In the genomic region with DNA sequence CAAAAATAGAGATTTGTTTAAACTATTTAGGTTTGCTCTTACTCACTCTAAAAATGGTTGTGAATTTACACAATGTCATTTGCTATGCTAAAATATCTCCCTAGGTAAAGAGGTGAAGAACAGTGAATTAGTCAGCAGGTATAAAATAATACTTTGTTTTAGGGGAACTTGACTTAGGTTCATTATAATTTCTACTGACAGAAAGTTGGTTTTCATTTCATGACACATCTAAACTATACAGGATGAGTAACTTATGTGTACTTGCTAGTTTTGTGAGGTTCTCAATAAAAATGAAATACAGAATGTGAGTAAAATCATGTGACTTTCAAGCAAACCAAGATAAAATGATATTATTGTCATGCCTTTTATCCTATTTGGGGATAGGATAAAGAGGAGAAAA, we compare ENCODE assay signal across 30 cellular contexts.
A peak's percentile ranks its signal among the peaks of the same experiment; 100 is the strongest.
DNase-seq lines count a peak whose midpoint lies in the region; ATAC-seq, FAIRE-seq and TF ChIP-seq lines count a peak whose summit lies in the region.
"Had no signal": no experiment of that assay in that cellular context is flagged by ENCODE, and none has a peak within 500 bp of the region (broad histone marks: within the 10 kb centered on the region; RNA-seq: fewer than 3 reads in every experiment).

No MANE protein-coding gene starts in this region.

- H3K4me3 Mint-ChIP-seq in activated CD8-positive, alpha-beta T cell treated with anti-CD3 and anti-CD28 coated beads for 36 hours = no peak overlapping the region
- H3K4me3 Mint-ChIP-seq in activated CD8-positive, alpha-beta T cell treated with anti-CD3 and anti-CD28 coated beads, Interleukin-2, amount 10 ng/mL, durations not matched to agents 7 days and 5 days = no peak overlapping the region
- H3K4me3 Mint-ChIP-seq in astrocyte (ENCODE audit: unreplicated experiment) = no peak overlapping the region
- H3K4me3 Mint-ChIP-seq: CD4-positive, CD25-positive, alpha-beta regulatory T cell; H9 had no signal

- H3K4me1 Mint-ChIP-seq in activated CD8-positive, alpha-beta T cell treated with anti-CD3 and anti-CD28 coated beads for 36 hours (ENCODE audit: low read depth) = peaks cover 27% of the 10 kb centered on the region
- peaks cover 30% of the 10 kb centered on the region for H3K4me1 Mint-ChIP-seq in activated CD8-positive, alpha-beta T cell treated with anti-CD3 and anti-CD28 coated beads, Interleukin-2, amount 10 ng/mL, durations not matched to agents 7 days and 5 days (ENCODE audit: low read depth)
- peaks cover 6% of the 10 kb centered on the region for H3K4me1 Mint-ChIP-seq in astrocyte (ENCODE audit: low read depth, unreplicated experiment)

- no peaks in the 10 kb centered on the region for H3K9me3 ChIP-seq in astrocyte (ENCODE audit: insufficient read depth, low read depth, low read length)
- no peaks in the 10 kb centered on the region for H3K9me3 ChIP-seq in upper lobe of right lung
- H3K9me3 ChIP-seq: A549, right lobe of liver had no signal

- ATAC-seq in activated CD8-positive, alpha-beta T cell treated with anti-CD3 and anti-CD28 coated beads for 36 hours = peak; percentile 57
- no peak for ATAC-seq in activated CD8-positive, alpha-beta T cell treated with anti-CD3 and anti-CD28 coated beads, Interleukin-2, amount 10 ng/mL, durations not matched to agents 7 days and 5 days
- ATAC-seq in HG02938 (IDR thresholded peaks at IDR 0.05; ENCODE audit: unreplicated experiment) (no peak), upper lobe of right lung (no peak)
- ATAC-seq: A549, esophagus mucosa, left lung, right lobe of liver had no signal

- H2AFZ ChIP-seq in KMS-11 (ENCODE audit: low read depth) (no peak overlapping the region), astrocyte (ENCODE audit: low read depth, low read length) (no peak overlapping the region)

- TF ChIP-seq CTCF in activated CD8-positive, alpha-beta T cell treated with anti-CD3 and anti-CD28 coated beads for 36 hours (IDR thresholded peaks at IDR 0.05) = no peak
- TF ChIP-seq CTCF in KMS-11 (conservative IDR thresholded peaks at IDR 0.05; ENCODE audit: low read depth, low read length) (no peak), astrocyte (IDR thresholded peaks at IDR 0.05; ENCODE audit: insufficient read depth, low read depth, low read length) (no peak), upper lobe of right lung (IDR thresholded peaks at IDR 0.05) (no peak)

- peaks cover 47% of the 10 kb centered on the region for H3K4me1 ChIP-seq in KMS-11 (ENCODE audit: low read depth, poor library complexity, severe bottlenecking)
- no peaks in the 10 kb centered on the region for H3K4me1 ChIP-seq in astrocyte (ENCODE audit: insufficient read depth, low read length)
- H3K4me1 ChIP-seq in upper lobe of right lung = no peaks in the 10 kb centered on the region
- H3K4me1 ChIP-seq: A549, left lung, right lobe of liver had no signal

- H3K9me3 Mint-ChIP-seq in activated CD8-positive, alpha-beta T cell treated with anti-CD3 and anti-CD28 coated beads for 36 hours = peaks cover 7% of the 10 kb centered on the region
- H3K9me3 Mint-ChIP-seq in activated CD8-positive, alpha-beta T cell treated with anti-CD3 and anti-CD28 coated beads, Interleukin-2, amount 10 ng/mL, durations not matched to agents 7 days and 5 days (ENCODE audit: insufficient read depth) = no peaks in the 10 kb centered on the region
- H3K9me3 Mint-ChIP-seq in astrocyte (ENCODE audit: unreplicated experiment) = peaks cover 9% of the 10 kb centered on the region

- H3K9ac ChIP-seq in KMS-11 (no peak overlapping the region), astrocyte (ENCODE audit: low read length) (no peak overlapping the region)

- peaks cover 59% of the 10 kb centered on the region for H3K36me3 Mint-ChIP-seq in activated CD8-positive, alpha-beta T cell treated with anti-CD3 and anti-CD28 coated beads for 36 hours (ENCODE audit: low read depth)
- H3K36me3 Mint-ChIP-seq in activated CD8-positive, alpha-beta T cell treated with anti-CD3 and anti-CD28 coated beads, Interleukin-2, amount 10 ng/mL, durations not matched to agents 7 days and 5 days (ENCODE audit: low read depth) = peaks cover 64% of the 10 kb centered on the region
- peaks cover 17% of the 10 kb centered on the region for H3K36me3 Mint-ChIP-seq in astrocyte (ENCODE audit: low read depth, unreplicated experiment)

- CTCF ChIA-PET in activated CD8-positive, alpha-beta T cell treated with anti-CD3 and anti-CD28 coated beads for 36 hours (lab: Charles Lee) = interaction anchor here (1.0 to 1.5 kb wide), 4 partner anchors 10 to 31 kb away, joined by 3 read pairs; no protein-coding TSS in a partner anchor
- CTCF ChIA-PET in activated CD8-positive, alpha-beta T cell treated with anti-CD3 and anti-CD28 coated beads, Interleukin-2, amount 10 ng/mL, durations not matched to agents 7 days and 5 days (lab: Charles Lee) = interaction anchor here (0.7 to 1.5 kb wide), 3 partner anchors 10 to 300 kb away, joined by 3 read pairs; no protein-coding TSS in a partner anchor

- H3K27ac ChIP-seq in KMS-11 (no peak overlapping the region), astrocyte (ENCODE audit: low read depth, low read length) (no peak overlapping the region), upper lobe of right lung (no peak overlapping the region)
- H3K27ac ChIP-seq: A549, brain microvascular endothelial cell, left lung, right lobe of liver, spleen, tibial nerve had no signal

- H3K27me3 ChIP-seq in KMS-11 (ENCODE audit: insufficient read depth, low read depth) (no peaks in the 10 kb centered on the region; the same call in 1 of the 2 replicates), astrocyte (ENCODE audit: insufficient read depth, low read length) (no peaks in the 10 kb centered on the region), upper lobe of right lung (no peaks in the 10 kb centered on the region)
- H3K27me3 ChIP-seq: brain microvascular endothelial cell, left lung, right lobe of liver, spleen, tibial nerve had no signal

- no peaks in the 10 kb centered on the region for H3K27me3 Mint-ChIP-seq in activated CD8-positive, alpha-beta T cell treated with anti-CD3 and anti-CD28 coated beads for 36 hours
- H3K27me3 Mint-ChIP-seq in activated CD8-positive, alpha-beta T cell treated with anti-CD3 and anti-CD28 coated beads, Interleukin-2, amount 10 ng/mL, durations not matched to agents 7 days and 5 days (ENCODE audit: low read depth) = no peaks in the 10 kb centered on the region
- no peaks in the 10 kb centered on the region for H3K27me3 Mint-ChIP-seq in astrocyte (ENCODE audit: low read depth, unreplicated experiment)
- H3K27me3 Mint-ChIP-seq: CD4-positive, CD25-positive, alpha-beta regulatory T cell; progenitor cell of endocrine pancreas had no signal

- peak; percentile 41 for FAIRE-seq in GM18507 (lab: Jason Lieb, UNC)
- peak; percentile 23 for FAIRE-seq in astrocyte (lab: Jason Lieb, UNC)
- FAIRE-seq: A549 had no signal

- no peak for DNase-seq in activated CD8-positive, alpha-beta T cell treated with anti-CD3 and anti-CD28 coated beads for 36 hours
- no peak for DNase-seq in activated CD8-positive, alpha-beta T cell treated with anti-CD3 and anti-CD28 coated beads, Interleukin-2, amount 10 ng/mL, durations not matched to agents 7 days and 5 days
- DNase-seq in GM18507 (ENCODE audit: extremely low spot score, insufficient read length, low read depth) (no peak), astrocyte (ENCODE audit: low read depth) (no peak), upper lobe of right lung (no peak), HUDEP-2 (lab: John Stamatoyannopoulos, UW; ENCODE audit: unreplicated experiment in 76 of 76) (no peak)
- DNase-seq: AML-193; brain microvascular endothelial cell; cerebellar nuclear complex; dermis blood vessel endothelial cell; DND-41; H9; islet precursor cell; left lung; NCI-H1417; NCI-H2029; NCI-H510A treated with DMSO at 0.1 percent for 48 hours; OCI-M1; right lobe of liver; spleen; stimulated activated CD4-positive, alpha-beta T cell treated with anti-CD3 and anti-CD28 coated beads, Interleukin-2, amount 100 ng/mL, for 24 hours; stimulated activated CD8-positive, alpha-beta memory T cell treated with anti-CD3 and anti-CD28 coated beads, Interleukin-4, amount 100 ng/mL, for 48 hours had no signal

- peaks cover 12% of the 10 kb centered on the region; the same call in 1 of the 2 replicates for H4K20me1 ChIP-seq in KMS-11 (ENCODE audit: insufficient read depth)
- peaks cover 5% of the 10 kb centered on the region for H4K20me1 ChIP-seq in astrocyte (ENCODE audit: insufficient read depth, low read length)

- POLR2A ChIA-PET in activated CD8-positive, alpha-beta T cell treated with anti-CD3 and anti-CD28 coated beads for 36 hours (lab: Charles Lee) = interaction anchor here (1.0 to 1.3 kb wide), 3 partner anchors 86 to 104 kb away, joined by 3 to 7 read pairs (median 4); no protein-coding TSS in a partner anchor
- POLR2A ChIA-PET in activated CD8-positive, alpha-beta T cell treated with anti-CD3 and anti-CD28 coated beads, Interleukin-2, amount 10 ng/mL, durations not matched to agents 7 days and 5 days (lab: Charles Lee) = interaction anchor here (1.0 to 1.4 kb wide), 2 partner anchors 66 to 203 kb away, joined by 3 to 4 read pairs; a partner anchor contains a TSS

- intact Hi-C loops in activated CD8-positive, alpha-beta T cell treated with anti-CD3 and anti-CD28 coated beads for 36 hours (cut with micrococcal nuclease) = no loop called here
- intact Hi-C loops in upper lobe of right lung (cut with DNase I) = no loop called here

- no peaks in the 10 kb centered on the region for H3K36me3 ChIP-seq in KMS-11 (ENCODE audit: insufficient read depth)
- H3K36me3 ChIP-seq in astrocyte (ENCODE audit: insufficient read depth, low read length) = peaks cover 3% of the 10 kb centered on the region
- peaks cover 39% of the 10 kb centered on the region for H3K36me3 ChIP-seq in upper lobe of right lung
- H3K36me3 ChIP-seq: brain microvascular endothelial cell had no signal

- H3K27ac Mint-ChIP-seq in activated CD8-positive, alpha-beta T cell treated with anti-CD3 and anti-CD28 coated beads for 36 hours = no peak overlapping the region
- no peak overlapping the region for H3K27ac Mint-ChIP-seq in activated CD8-positive, alpha-beta T cell treated with anti-CD3 and anti-CD28 coated beads, Interleukin-2, amount 10 ng/mL, durations not matched to agents 7 days and 5 days
- no peak overlapping the region for H3K27ac Mint-ChIP-seq in astrocyte (ENCODE audit: unreplicated experiment)
- H3K27ac Mint-ChIP-seq: activated T-helper 2 cell treated with anti-CD3 and anti-CD28 coated beads, Interferon-gamma antibody, Interleukin-2, Interleukin-4, amounts not matched to agents 10 μg/mL and 5 μg/mL and 100 μg/mL, durations not matched to agents 14 hours and 24 hours and 36 hours; CD4-positive, CD25-positive, alpha-beta regulatory T cell; H9; progenitor cell of endocrine pancreas had no signal

- H3K79me2 ChIP-seq in KMS-11 (ENCODE audit: insufficient read depth, low read depth) = no peaks in the 10 kb centered on the region
- no peaks in the 10 kb centered on the region for H3K79me2 ChIP-seq in astrocyte (ENCODE audit: insufficient read depth, low read length)

- peak overlapping the region; percentile 41 for H3K4me2 ChIP-seq in KMS-11
- no peak overlapping the region for H3K4me2 ChIP-seq in astrocyte (ENCODE audit: low read length)
- H3K4me2 ChIP-seq: A549 had no signal

- H3K4me3 ChIP-seq in KMS-11 (IDR thresholded peaks at IDR 0.05; ENCODE audit: insufficient read depth, low read depth, low read length) (peak overlapping the region; percentile 11), astrocyte (ENCODE audit: insufficient read depth, low read depth, low read length) (no peak overlapping the region), upper lobe of right lung (no peak overlapping the region)
- H3K4me3 ChIP-seq: A549, left lung, right lobe of liver, spleen, tibial nerve had no signal
